ENCODE assay signal across 2 cellular contexts in the genomic region with DNA sequence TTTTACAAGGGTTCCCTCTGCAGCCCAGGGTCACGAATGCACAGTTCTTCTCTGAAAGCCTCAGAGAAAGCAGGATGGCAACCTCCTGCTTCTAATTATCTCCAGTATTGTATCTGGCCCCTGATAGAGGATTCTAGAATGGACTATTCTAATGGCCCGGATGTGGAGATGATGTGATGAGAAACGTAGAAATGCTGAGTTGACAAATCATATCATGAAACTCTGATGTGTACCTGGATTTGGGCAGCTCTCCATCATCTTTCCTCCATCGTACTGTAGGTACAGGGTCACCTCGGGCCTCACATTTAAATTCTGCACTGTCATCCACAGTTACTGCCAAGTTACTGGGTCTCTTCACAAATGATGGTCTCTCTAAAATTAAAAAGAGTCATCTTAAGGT.
TF ChIP-seq lines count a peak whose summit lies in the region.

No MANE protein-coding gene starts in this region.

TF ChIP-seq in HepG2, 621 proteins besides CTCF, POLR2A, EP300 and RAD21:
- TF ChIP-seq MAFF (IDR thresholded peaks at IDR 0.05; ENCODE audit: low read depth, low read length) (peak; percentile 98), ZNF615 (CRISPR knock-in tag; IDR thresholded peaks at IDR 0.05; ENCODE audit: borderline replicate concordance) (no peak), SIX4 (CRISPR knock-in tag; IDR thresholded peaks at IDR 0.05) (no peak), ATF7 (IDR thresholded peaks at IDR 0.05) (no peak), ATF7 (CRISPR knock-in tag; IDR thresholded peaks at IDR 0.05) (no peak), ZNF256 (CRISPR knock-in tag; conservative IDR thresholded peaks at IDR 0.05) (no peak), WIZ (CRISPR knock-in tag; IDR thresholded peaks at IDR 0.05) (no peak), ZEB1 (IDR thresholded peaks at IDR 0.05; ENCODE audit: insufficient replicate concordance, low read depth) (no peak), JUND (CRISPR knock-in tag; IDR thresholded peaks at IDR 0.05) (no peak), ZNF367 (CRISPR knock-in tag; IDR thresholded peaks at IDR 0.05; ENCODE audit: borderline replicate concordance) (no peak), ZMYM2 (CRISPR knock-in tag; IDR thresholded peaks at IDR 0.05) (no peak), MAFK (conservative IDR thresholded peaks at IDR 0.05 in 1 of 2, IDR thresholded peaks at IDR 0.05 in 1 of 2; ENCODE audit: low read length in 2 of 2) (peak; percentile 96 to 99), GPN1 (CRISPR knock-in tag; IDR thresholded peaks at IDR 0.05; ENCODE audit: borderline replicate concordance) (no peak), ZNF75D (CRISPR knock-in tag; IDR thresholded peaks at IDR 0.05; ENCODE audit: borderline replicate concordance) (no peak)

TF ChIP-seq in K562, 482 proteins besides CTCF, POLR2A, EP300 and RAD21:
- no peak for TF ChIP-seq PRPF4 (IDR thresholded peaks at IDR 0.05; ENCODE audit: insufficient read depth, low read depth, low read length, poor library complexity, severe bottlenecking)
- TF ChIP-seq C11orf30 (IDR thresholded peaks at IDR 0.05; ENCODE audit: low read depth): peak; percentile 14; the same call in 1 of the 2 replicates
- no peak for TF ChIP-seq FOSL1 (tag; conservative IDR thresholded peaks at IDR 0.05)
- peak; percentile 57; the same call in 1 of the 2 replicates for TF ChIP-seq ZNF316 (IDR thresholded peaks at IDR 0.05)
- TF ChIP-seq FOXK1 (CRISPR knock-in tag; IDR thresholded peaks at IDR 0.05; ENCODE audit: borderline replicate concordance): no peak
- TF ChIP-seq ZNF778 (CRISPR knock-in tag; IDR thresholded peaks at IDR 0.05): no peak
- no peak for TF ChIP-seq CBX3 (IDR thresholded peaks at IDR 0.05; ENCODE audit: borderline replicate concordance in 1 of 2, low read length in 2 of 2)
- peak; percentile 73 for TF ChIP-seq MAFF (IDR thresholded peaks at IDR 0.05; ENCODE audit: low read length)
- no peak for TF ChIP-seq JUN (IDR thresholded peaks at IDR 0.05; ENCODE audit: borderline replicate concordance, low read depth, low read length)
- no peak for TF ChIP-seq JUN (CRISPR knock-in tag; IDR thresholded peaks at IDR 0.05; ENCODE audit: borderline replicate concordance)
- TF ChIP-seq MAFK (IDR thresholded peaks at IDR 0.05; ENCODE audit: low read length): peak; percentile 79
- TF ChIP-seq, protein P1, sequence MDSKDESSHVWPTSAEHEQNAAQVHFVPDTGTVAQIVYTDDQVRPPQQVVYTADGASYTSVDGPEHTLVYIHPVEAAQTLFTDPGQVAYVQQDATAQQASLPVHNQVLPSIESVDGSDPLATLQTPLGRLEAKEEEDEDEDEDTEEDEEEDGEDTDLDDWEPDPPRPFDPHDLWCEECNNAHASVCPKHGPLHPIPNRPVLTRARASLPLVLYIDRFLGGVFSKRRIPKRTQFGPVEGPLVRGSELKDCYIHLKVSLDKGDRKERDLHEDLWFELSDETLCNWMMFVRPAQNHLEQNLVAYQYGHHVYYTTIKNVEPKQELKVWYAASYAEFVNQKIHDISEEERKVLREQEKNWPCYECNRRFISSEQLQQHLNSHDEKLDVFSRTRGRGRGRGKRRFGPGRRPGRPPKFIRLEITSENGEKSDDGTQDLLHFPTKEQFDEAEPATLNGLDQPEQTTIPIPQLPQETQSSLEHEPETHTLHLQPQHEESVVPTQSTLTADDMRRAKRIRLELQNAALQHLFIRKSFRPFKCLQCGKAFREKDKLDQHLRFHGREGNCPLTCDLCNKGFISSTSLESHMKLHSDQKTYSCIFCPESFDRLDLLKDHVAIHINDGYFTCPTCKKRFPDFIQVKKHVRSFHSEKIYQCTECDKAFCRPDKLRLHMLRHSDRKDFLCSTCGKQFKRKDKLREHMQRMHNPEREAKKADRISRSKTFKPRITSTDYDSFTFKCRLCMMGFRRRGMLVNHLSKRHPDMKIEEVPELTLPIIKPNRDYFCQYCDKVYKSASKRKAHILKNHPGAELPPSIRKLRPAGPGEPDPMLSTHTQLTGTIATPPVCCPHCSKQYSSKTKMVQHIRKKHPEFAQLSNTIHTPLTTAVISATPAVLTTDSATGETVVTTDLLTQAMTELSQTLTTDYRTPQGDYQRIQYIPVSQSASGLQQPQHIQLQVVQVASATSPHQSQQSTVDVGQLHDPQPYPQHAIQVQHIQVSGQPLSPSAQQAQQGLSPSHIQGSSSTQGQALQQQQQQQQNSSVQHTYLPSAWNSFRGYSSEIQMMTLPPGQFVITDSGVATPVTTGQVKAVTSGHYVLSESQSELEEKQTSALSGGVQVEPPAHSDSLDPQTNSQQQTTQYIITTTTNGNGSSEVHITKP (IDR thresholded peaks at IDR 0.05; ENCODE audit: partially characterized antibody): no peak
- TF ChIP-seq KLF6 (CRISPR knock-in tag; IDR thresholded peaks at IDR 0.05; ENCODE audit: borderline replicate concordance): no peak
- TF ChIP-seq ZFP36 (IDR thresholded peaks at IDR 0.05; ENCODE audit: low read depth, low read length, partially characterized antibody): no peak
